Comparison of ENCODE assay signal across 1 cellular context in the genomic region with DNA sequence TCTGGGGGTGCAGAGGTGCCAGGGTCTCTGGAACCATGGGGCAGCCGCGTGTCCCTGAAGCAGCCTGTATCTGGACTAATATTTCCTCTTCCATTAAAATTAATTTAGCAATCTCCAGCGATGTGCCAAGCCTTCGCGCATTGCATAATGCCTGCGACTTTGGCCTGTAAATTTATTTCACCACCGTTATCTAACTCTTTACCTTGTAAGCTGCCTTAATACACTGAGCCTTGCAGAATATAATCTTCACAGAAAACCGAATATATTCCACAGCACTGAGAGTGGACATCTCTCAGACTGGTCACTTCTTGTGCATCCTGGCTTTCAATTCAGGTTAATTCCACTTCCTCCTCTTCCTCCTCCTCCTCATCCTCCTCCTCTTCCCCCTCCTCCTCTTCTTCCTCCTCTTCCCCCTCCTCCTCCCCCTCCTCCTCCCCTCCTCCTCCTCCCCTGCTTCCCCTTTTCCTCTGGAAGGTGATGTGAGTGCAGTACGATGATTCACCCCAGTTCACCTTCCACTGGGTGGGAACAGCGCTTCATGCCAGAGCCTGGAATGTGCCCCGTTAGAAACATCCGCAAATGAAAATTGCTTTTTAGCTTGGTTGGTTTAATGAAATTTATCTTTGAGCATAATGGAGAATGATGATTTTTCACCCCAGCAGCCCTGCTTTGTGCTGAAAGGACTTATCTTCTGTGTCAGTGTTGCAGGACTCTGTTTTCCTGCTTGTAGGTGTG.
TF ChIP-seq lines count a peak whose summit lies in the region.

No MANE protein-coding gene starts in this region.

TF ChIP-seq in IMR-90, 13 proteins besides CTCF, POLR2A, EP300 and RAD21:
- no peak for TF ChIP-seq RCOR1 (IDR thresholded peaks at IDR 0.05; ENCODE audit: insufficient replicate concordance, low read length)
- TF ChIP-seq CEBPB (IDR thresholded peaks at IDR 0.05; ENCODE audit: low read depth, low read length), result peak; percentile 27; the same call in 1 of the 2 replicates
- TF ChIP-seq MAFK (IDR thresholded peaks at IDR 0.05; ENCODE audit: low read depth, low read length), result no peak
- no peak for TF ChIP-seq FOS (IDR thresholded peaks at IDR 0.05; ENCODE audit: low read depth, low read length)
- no peak for TF ChIP-seq BHLHE40 (IDR thresholded peaks at IDR 0.05; ENCODE audit: low read depth, low read length)
- no peak for TF ChIP-seq CHD1 (IDR thresholded peaks at IDR 0.05; ENCODE audit: low read depth, low read length)
- TF ChIP-seq USF2 (IDR thresholded peaks at IDR 0.05; ENCODE audit: low read depth, low read length), result no peak
- TF ChIP-seq RFX5 (IDR thresholded peaks at IDR 0.05; ENCODE audit: low read depth, low read length), result no peak
- no peak for TF ChIP-seq NFE2L2 (IDR thresholded peaks at IDR 0.05; ENCODE audit: low read depth, low read length)
TF ChIP-seq in IMR-90: peak in this region for 1.
